30 cellular contexts compared by ENCODE assay signal in the genomic region with DNA sequence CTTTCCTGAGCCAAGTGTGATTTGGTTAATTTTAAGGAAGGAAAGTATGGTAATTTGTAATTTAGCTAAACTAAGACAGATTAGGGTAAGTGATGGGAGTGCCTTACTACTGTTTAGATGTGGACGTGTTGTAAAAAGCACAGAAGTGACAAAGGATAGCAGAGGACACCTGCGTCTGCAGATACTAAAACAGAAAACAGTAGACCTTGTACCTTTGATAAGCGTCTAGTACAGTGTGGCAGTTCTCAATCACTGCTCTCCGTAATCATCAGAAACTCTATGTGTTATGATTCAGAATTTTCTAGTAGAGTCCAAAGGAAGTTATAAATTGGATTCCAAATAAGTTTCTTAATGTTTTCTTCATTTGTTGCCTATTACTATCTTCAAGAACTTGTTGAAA.
"Had no signal": no experiment of that assay in that cellular context is flagged by ENCODE, and none has a peak within 500 bp of the region (broad histone marks: within the 10 kb centered on the region; RNA-seq: fewer than 3 reads in every experiment).

No MANE protein-coding gene starts in this region.

- DNase-seq: activated B cell treated with CpG ODN at 0.5 μM for 24 hours; activated CD4-positive, alpha-beta T cell treated with anti-CD3 and anti-CD28 coated beads for 48 hours; activated CD4-positive, alpha-beta T cell treated with anti-CD3 and anti-CD28 coated beads, Interleukin-2, amount 50 U/mL, for 1 hour; activated CD4-positive, alpha-beta T cell treated with anti-CD3 and anti-CD28 coated beads, Interleukin-2, amount 50 U/mL, for 48 hours; activated CD8-positive, alpha-beta memory T cell treated with anti-CD3 and anti-CD28 coated beads for 24 hours; activated CD8-positive, alpha-beta T cell treated with anti-CD3 and anti-CD28 coated beads for 36 hours; activated effector memory CD4-positive, alpha-beta T cell treated with Interleukin-2 at 50 U/mL for 16 hours; activated gamma-delta T cell treated with Interleukin-2 at 50 U/mL for 16 hours; activated naive CD4-positive, alpha-beta T cell treated with anti-CD3 and anti-CD28 coated beads, Interleukin-2, amount 50 U/mL, for 16 hours; activated naive CD4-positive, alpha-beta T cell treated with Interleukin-2 at 50 U/mL for 16 hours; activated T-cell treated with anti-CD3 and anti-CD28 coated beads, Interleukin-2, amount 50 U/mL, for 4 hours; amygdala; aorta; body of pancreas; caudate nucleus; cortex of kidney; dermis blood vessel endothelial cell; effector CD4-positive, alpha-beta T cell; effector memory CD8-positive, alpha-beta T cell; erythroblast; foreskin keratinocyte; gastrocnemius medialis; glutamatergic neuron; T-helper 1 cell; T-helper 17 cell; T1000; WERI-Rb-1 had no signal

- H3K9me3 ChIP-seq: body of pancreas, esophagus muscularis mucosa, gastrocnemius medialis had no signal

- H3K4me1 ChIP-seq: body of pancreas, foreskin keratinocyte, gastrocnemius medialis had no signal

- H3K4me3 ChIP-seq: body of pancreas, esophagus muscularis mucosa, gastrocnemius medialis had no signal

- ATAC-seq: activated CD4-positive, CD25-positive, alpha-beta regulatory T cell treated with anti-CD3 and anti-CD28 coated beads, Interleukin-2, amount 50 U/mL, for 24 hours; activated CD8-positive, alpha-beta T cell treated with anti-CD3 and anti-CD28 coated beads for 36 hours; activated T-cell treated with anti-CD3 and anti-CD28 coated beads, Interleukin-2, amount 50 U/mL, for 4 hours; activated T-helper 17 cell treated with anti-CD3 and anti-CD28 coated beads, Interleukin-2, amount 50 U/mL, for 72 hours; body of pancreas; effector memory CD8-positive, alpha-beta T cell; foreskin keratinocyte; gastrocnemius medialis; T-helper 17 cell had no signal
